8 cellular contexts compared by ENCODE assay signal in the genomic region with DNA sequence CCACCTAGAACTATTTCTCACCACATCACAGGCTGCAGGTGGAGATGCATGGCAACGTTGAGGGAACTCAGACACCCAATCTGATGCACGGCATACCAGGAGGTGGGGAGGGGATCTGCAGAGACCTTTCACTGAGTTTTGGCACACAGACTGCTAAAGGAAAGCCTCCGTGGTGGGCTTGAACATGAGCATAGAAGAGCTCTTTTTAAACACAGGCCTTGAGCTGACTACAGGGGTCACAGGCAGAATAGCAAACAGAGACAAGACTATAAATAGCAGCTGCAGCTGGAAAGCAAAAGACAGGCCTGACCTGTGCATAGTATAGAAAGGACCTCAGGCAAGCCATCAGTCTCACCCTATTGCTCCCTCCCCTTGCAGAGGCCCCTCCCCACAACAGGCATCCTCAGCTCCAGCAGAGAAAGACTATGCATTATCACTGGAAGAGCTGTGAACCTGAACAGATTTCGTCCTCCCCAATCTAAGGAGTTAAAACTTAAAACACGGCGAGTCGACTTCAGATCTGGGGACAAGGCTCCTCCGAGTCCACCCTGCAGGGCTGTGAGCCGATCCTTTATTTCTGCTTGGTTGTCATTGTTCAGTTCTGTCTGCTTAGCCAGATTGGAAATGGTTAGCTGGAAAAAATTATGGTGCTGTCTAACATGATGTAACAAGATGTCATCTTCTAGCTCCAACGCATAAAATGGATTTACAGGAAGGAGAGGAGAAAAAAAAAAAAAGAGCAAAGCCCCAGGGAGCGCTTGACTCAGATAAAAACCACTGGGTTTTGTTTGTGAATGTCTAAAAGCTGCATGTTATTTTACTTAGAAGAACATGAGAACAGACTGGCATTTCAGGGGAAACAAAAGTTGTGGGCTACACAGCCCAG. TPM values are rescaled to one million over a fixed set of nuclear protein-coding genes. Genes with fewer than 3 reads are reported as not detected.
DNase-seq lines count a peak whose midpoint lies in the region; ATAC-seq and TF ChIP-seq lines count a peak whose summit lies in the region.

No MANE protein-coding gene starts in this region.

- no peaks in the 10 kb centered on the region for H3K36me3 ChIP-seq in neuronal stem cell (replicated peaks in 1 of 2; ENCODE audit: control insufficient read depth in 2 of 2, insufficient read depth in 2 of 2, low read length in 2 of 2)

- H3K14ac ChIP-seq in neuronal stem cell (ENCODE audit: low read length), result no peak overlapping the region

- H2BK5ac ChIP-seq in neuronal stem cell (ENCODE audit: low read length), result no peak overlapping the region

- no peak overlapping the region for H3K9ac ChIP-seq in neuronal stem cell (ENCODE audit: low read depth, low read length, poor library complexity)

- no peak for TF ChIP-seq CTCF in WTC11 (IDR thresholded peaks at IDR 0.05)

- no peak overlapping the region for H3K27ac Mint-ChIP-seq in WTC11
- peak overlapping the region; percentile 39 to 77 for H3K27ac Mint-ChIP-seq in effector memory CD8-positive, alpha-beta T cell

- H3K4me1 ChIP-seq in neuronal stem cell (ENCODE audit: control insufficient read depth in 2 of 2, insufficient read depth in 1 of 2, low read depth in 1 of 2, low read length in 2 of 2), result peaks cover 4 to 22% of the 10 kb centered on the region in 2 donors

- H2AK5ac ChIP-seq in neuronal stem cell (ENCODE audit: low read depth, low read length), result no peak overlapping the region

- no peaks in the 10 kb centered on the region for H3K9me3 ChIP-seq in neuronal stem cell (replicated peaks in 1 of 2; ENCODE audit: control insufficient read depth in 2 of 2, insufficient read depth in 1 of 2, low read depth in 1 of 2, low read length in 2 of 2)

- H2BK12ac ChIP-seq in neuronal stem cell (ENCODE audit: low read length), result no peak overlapping the region

- H2BK120ac ChIP-seq in neuronal stem cell (ENCODE audit: low read depth, low read length), result no peak overlapping the region

- H3K27me3 ChIP-seq in neuronal stem cell (ENCODE audit: control insufficient read depth in 3 of 3, insufficient read depth in 3 of 3, low read depth in 1 of 3, low read length in 3 of 3), result no peaks in the 10 kb centered on the region

- H3K36me3 Mint-ChIP-seq in WTC11, result no peaks in the 10 kb centered on the region
- H3K36me3 Mint-ChIP-seq in effector memory CD8-positive, alpha-beta T cell (ENCODE audit: insufficient read depth), result peaks cover 3% of the 10 kb centered on the region

- H2AFZ ChIP-seq in neuronal stem cell (ENCODE audit: low read length), result peak overlapping the region; percentile 73

- peak overlapping the region in 1 of 2 donors; percentile 25 for H3K4me3 ChIP-seq in neuronal stem cell (ENCODE audit: low read length in 2 of 2)

- no peak overlapping the region for H3K4ac ChIP-seq in neuronal stem cell (ENCODE audit: low read length)

- H3K4me2 ChIP-seq in neuronal stem cell (ENCODE audit: insufficient read depth, low read length, poor library complexity, severe bottlenecking), result no peak overlapping the region

- no peak overlapping the region for H4K91ac ChIP-seq in neuronal stem cell (ENCODE audit: low read depth, low read length, poor library complexity)

- CTCF ChIA-PET in WTC11 (lab: Charles Lee), result interaction anchor here (0.6 to 2.3 kb wide), 5 partner anchors 194 to 748 kb away, joined by 3 to 11 read pairs (median 4); no protein-coding TSS in a partner anchor

- H3K9me3 Mint-ChIP-seq in WTC11, result no peaks in the 10 kb centered on the region
- no peaks in the 10 kb centered on the region for H3K9me3 Mint-ChIP-seq in effector memory CD8-positive, alpha-beta T cell

- H2BK15ac ChIP-seq in neuronal stem cell (ENCODE audit: low read length), result no peak overlapping the region

- no CpG with 5 or more reads among the region's 11 CpGs for WGBS in neuronal stem cell (ENCODE audit: extremely low coverage in 2 of 2, insufficient read length in 2 of 2, insufficient replicate concordance in 1 of 2), 2 donors

- no peaks in the 10 kb centered on the region for H3K27me3 Mint-ChIP-seq in WTC11 (ENCODE audit: low read depth)
- no peaks in the 10 kb centered on the region for H3K27me3 Mint-ChIP-seq in effector memory CD8-positive, alpha-beta T cell

- no peak overlapping the region for H3K23ac ChIP-seq in neuronal stem cell (ENCODE audit: low read depth, low read length, poor library complexity)

- ATAC-seq in HG03442 (IDR thresholded peaks at IDR 0.05; ENCODE audit: unreplicated experiment) (peak; percentile 36), WTC11 (peak; percentile 91)
- ATAC-seq in effector memory CD8-positive, alpha-beta T cell (replicated peaks), result no peak

- no peak overlapping the region for H3K4me3 Mint-ChIP-seq in WTC11
- H3K4me3 Mint-ChIP-seq in effector memory CD8-positive, alpha-beta T cell, result peak overlapping the region; percentile 26 to 50

- H3K27ac ChIP-seq in neuronal stem cell (replicated peaks; ENCODE audit: low read length), result no peak overlapping the region

- H3K79me1 ChIP-seq in neuronal stem cell (ENCODE audit: low read depth, low read length), result no peaks in the 10 kb centered on the region

- H3K18ac ChIP-seq in neuronal stem cell (ENCODE audit: low read length), result no peak overlapping the region

- DNase-seq in GM04504 (ENCODE audit: low read depth), result peak; percentile 78
- no peak for DNase-seq in WTC11 (ENCODE audit: low spot score)
- no peak for DNase-seq in effector memory CD8-positive, alpha-beta T cell
- DNase-seq in neuronal stem cell (ENCODE audit: low spot score), result no peak
- no peak for DNase-seq in OCI-M2 (lab: John Stamatoyannopoulos, UW; ENCODE audit: unreplicated experiment)
- DNase-seq in NOMO-1 treated with DMSO at 0.1 percent for 48 hours (lab: John Stamatoyannopoulos, UW; ENCODE audit: unreplicated experiment), result no peak
- DNase-seq in kidney tubule cell (ENCODE audit: low spot score), result no peak

- H4K8ac ChIP-seq in neuronal stem cell (ENCODE audit: low read depth, low read length), result no peak overlapping the region

- POLR2A ChIA-PET in WTC11 (lab: Charles Lee), result no interaction called here

- H3K4me1 Mint-ChIP-seq in WTC11, result peaks cover 27% of the 10 kb centered on the region
- H3K4me1 Mint-ChIP-seq in effector memory CD8-positive, alpha-beta T cell (ENCODE audit: low read depth in 2 of 2), result peaks cover 13 to 27% of the 10 kb centered on the region in 2 donors

TF ChIP-seq in WTC11, 78 proteins besides CTCF, POLR2A, EP300 and RAD21:
- 0 out of 2 replicates have a peak, but pooled peaks have one; percentile 6 for TF ChIP-seq ETV6 (CRISPR knock-in tag; IDR thresholded peaks at IDR 0.05)
- TF ChIP-seq, protein P1, sequence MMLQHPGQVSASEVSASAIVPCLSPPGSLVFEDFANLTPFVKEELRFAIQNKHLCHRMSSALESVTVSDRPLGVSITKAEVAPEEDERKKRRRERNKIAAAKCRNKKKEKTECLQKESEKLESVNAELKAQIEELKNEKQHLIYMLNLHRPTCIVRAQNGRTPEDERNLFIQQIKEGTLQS (CRISPR knock-in tag; conservative IDR thresholded peaks at IDR 0.05), result no peak
- TF ChIP-seq EMX1 (CRISPR knock-in tag; IDR thresholded peaks at IDR 0.05), result no peak
TF ChIP-seq in WTC11: peak in this region for 1.

RNA-seq across cellular contexts. Expression of a gene that starts 25.3 kb away (rescaled TPM):
- total RNA-seq in WTC11 (2021), result 18.9 to 22.3 TPM (median 22.1 TPM) in 3 replicates
- 10.0 TPM for polyA plus RNA-seq in neuronal stem cell (2013, experiment 1 of 2)
- 10.5 TPM for polyA plus RNA-seq in neuronal stem cell (2013, experiment 2 of 2)
